In the genomic region with DNA sequence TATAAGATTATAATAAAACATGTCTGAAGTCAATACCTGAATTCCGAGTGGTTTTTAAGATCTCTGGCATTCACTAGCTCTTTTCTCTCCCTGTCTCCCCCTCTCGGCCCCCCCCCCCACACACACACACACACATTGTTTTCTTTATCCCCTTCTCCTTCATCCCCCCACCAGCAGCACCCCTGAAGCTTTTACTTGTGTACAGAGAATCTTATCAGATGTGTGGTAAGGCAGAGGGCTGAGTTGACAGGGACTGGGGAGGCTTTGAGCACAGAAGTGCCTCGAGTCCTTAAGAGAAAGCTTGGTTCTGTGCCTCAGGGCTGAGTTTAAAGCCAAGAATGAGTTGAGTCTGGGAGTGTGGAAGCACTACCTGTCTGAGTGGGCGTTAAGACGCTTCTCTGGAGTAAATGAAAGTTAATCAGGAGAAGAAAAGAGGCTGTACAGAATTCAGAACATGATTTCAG, we compare ENCODE assay signal across 8 cellular contexts. TPM values are rescaled to one million over a fixed set of nuclear protein-coding genes. Genes with fewer than 3 reads are reported as not detected.
DNase-seq lines count a peak whose midpoint lies in the region; ATAC-seq and TF ChIP-seq lines count a peak whose summit lies in the region.

No MANE protein-coding gene starts in this region.

- DNase-seq in heart left ventricle (no peak), cardiac septum (ENCODE audit: low spot score) (no peak), RPMI8226 (peak; percentile 68), body of pancreas (peak in 2 of 4 donors; percentile 16 to 30), iPS-NIHi11 (ENCODE audit: low spot score) (no peak)

- H3K4me3 ChIP-seq in heart left ventricle (peak overlapping the region; percentile 48 to 92 (median 78)), body of pancreas (peak overlapping the region in 1 of 2 donors; percentile 11), liver (ENCODE audit: low read depth in 1 of 3, low read length in 3 of 3) (peak overlapping the region; percentile 64 to 97 (median 91)), stomach smooth muscle (ENCODE audit: low read length in 2 of 2) (peak overlapping the region; percentile 73 to 76)

- TF ChIP-seq POLR2A in heart left ventricle (IDR thresholded peaks at IDR 0.05) (no peak), body of pancreas (IDR thresholded peaks at IDR 0.05) (no peak)

- intact Hi-C loops in heart left ventricle (cut with DNase I) (loop anchor here (2.0 to 10.0 kb wide), 19 partner anchors 92 to 1590 kb away; no protein-coding TSS in a partner anchor), cardiac septum (cut with DNase I) (loop anchor here (2.0 to 10.0 kb wide), 4 partner anchors 250 to 1482 kb away; no protein-coding TSS in a partner anchor), body of pancreas (cut with DNase I) (no loop called here)

- WGBS in heart left ventricle, 4 donors, result 36 to 45% (median 39%) methylated on average over 4 to 5 of the region's 5 CpGs
- WGBS in body of pancreas, 2 donors, result 28 to 34% methylated on average over 5 of the region's 5 CpGs
- WGBS in liver, result 8% methylated on average over 5 of the region's 5 CpGs

- TF ChIP-seq CTCF in heart left ventricle (IDR thresholded peaks at IDR 0.05), result no peak
- TF ChIP-seq CTCF in body of pancreas (IDR thresholded peaks at IDR 0.05), result no peak
- no peak for TF ChIP-seq CTCF in liver (IDR thresholded peaks at IDR 0.05; ENCODE audit: low read depth, low read length, missing input control)

- H3K27me3 ChIP-seq in heart left ventricle, result no peaks in the 10 kb centered on the region
- no peaks in the 10 kb centered on the region for H3K27me3 ChIP-seq in body of pancreas
- no peaks in the 10 kb centered on the region for H3K27me3 ChIP-seq in liver (ENCODE audit: control insufficient read depth in 4 of 4, insufficient read depth in 4 of 4, low read length in 3 of 4)
- no peaks in the 10 kb centered on the region for H3K27me3 ChIP-seq in stomach smooth muscle (ENCODE audit: control insufficient read depth in 1 of 2, insufficient read depth in 2 of 2, low read length in 2 of 2)

- TF ChIP-seq RAD21 in liver (IDR thresholded peaks at IDR 0.05), result no peak

- ATAC-seq in heart left ventricle, result no peak
- no peak for ATAC-seq in body of pancreas
- ATAC-seq in HG03025 (IDR thresholded peaks at IDR 0.05; ENCODE audit: low FRiP score, unreplicated experiment), result no peak

- H3K4me1 ChIP-seq in heart left ventricle (peaks cover 0 to 31% (median 23%) of the 10 kb centered on the region in 12 donors), body of pancreas (peaks cover 28% of the 10 kb centered on the region), liver (ENCODE audit: control insufficient read depth in 4 of 4, insufficient read depth in 4 of 4, low read length in 3 of 4) (peaks cover 2 to 14% (median 4%) of the 10 kb centered on the region in 4 donors), stomach smooth muscle (ENCODE audit: control insufficient read depth, insufficient read depth, low read length) (peaks cover 34% of the 10 kb centered on the region)

- H3K9ac ChIP-seq in liver (ENCODE audit: low read depth in 1 of 2, low read length in 2 of 2) (peak overlapping the region; percentile 85 to 100), stomach smooth muscle (ENCODE audit: low read length in 2 of 2) (peak overlapping the region; percentile 76 to 79)

- H3K9me3 ChIP-seq in heart left ventricle (no peaks in the 10 kb centered on the region), body of pancreas (no peaks in the 10 kb centered on the region), liver (ENCODE audit: control insufficient read depth in 4 of 4, low read length in 3 of 4) (no peaks in the 10 kb centered on the region), stomach smooth muscle (ENCODE audit: control insufficient read depth in 2 of 2, low read length in 2 of 2) (no peaks in the 10 kb centered on the region)

- no peaks in the 10 kb centered on the region for H3K36me3 ChIP-seq in heart left ventricle
- no peaks in the 10 kb centered on the region for H3K36me3 ChIP-seq in body of pancreas (replicated peaks in 1 of 2; ENCODE audit: insufficient read depth in 1 of 2, low read depth in 2 of 2)
- H3K36me3 ChIP-seq in liver (ENCODE audit: control insufficient read depth in 4 of 4, insufficient read depth in 3 of 4, low read depth in 1 of 4, low read length in 3 of 4), result no peaks in the 10 kb centered on the region
- H3K36me3 ChIP-seq in stomach smooth muscle (ENCODE audit: control insufficient read depth in 2 of 2, insufficient read depth in 2 of 2, low read length in 2 of 2), result no peaks in the 10 kb centered on the region

- peak overlapping the region; percentile 63 to 89 (median 79) for H3K27ac ChIP-seq in heart left ventricle
- H3K27ac ChIP-seq in body of pancreas, result peak overlapping the region; percentile 60 to 82 (median 80)
- peak overlapping the region; percentile 85 to 90 for H3K27ac ChIP-seq in liver (ENCODE audit: low read depth in 1 of 2, low read length in 2 of 2)
- peak overlapping the region; percentile 69 for H3K27ac ChIP-seq in stomach smooth muscle (ENCODE audit: low read length)

TF ChIP-seq in liver, 16 proteins besides CTCF, POLR2A, EP300 and RAD21:
- no peak for TF ChIP-seq JUND (IDR thresholded peaks at IDR 0.05)
- TF ChIP-seq HNF4G (IDR thresholded peaks at IDR 0.05), result no peak

RNA-seq across cellular contexts. Expression of a gene that starts 2.6 kb away (rescaled TPM):
- total RNA-seq in heart left ventricle (100 to 1,000 TPM in 1 of 9 donors, 10 to 100 TPM in 8; 17.3 to 121 (median 25.5) TPM), cardiac septum (35.1 TPM), body of pancreas (100 to 1,000 TPM in 1 of 2 donors, 10 to 100 TPM in 1; 50.3 to 157 TPM), liver (100 to 1,000 TPM; 216 to 274 TPM)
- polyA plus RNA-seq in heart left ventricle (10 to 100 TPM; 44.9 to 92.0 TPM), liver (100 to 1,000 TPM; 149 to 488 TPM)
